11 cellular contexts compared by ENCODE assay signal in the genomic region with DNA sequence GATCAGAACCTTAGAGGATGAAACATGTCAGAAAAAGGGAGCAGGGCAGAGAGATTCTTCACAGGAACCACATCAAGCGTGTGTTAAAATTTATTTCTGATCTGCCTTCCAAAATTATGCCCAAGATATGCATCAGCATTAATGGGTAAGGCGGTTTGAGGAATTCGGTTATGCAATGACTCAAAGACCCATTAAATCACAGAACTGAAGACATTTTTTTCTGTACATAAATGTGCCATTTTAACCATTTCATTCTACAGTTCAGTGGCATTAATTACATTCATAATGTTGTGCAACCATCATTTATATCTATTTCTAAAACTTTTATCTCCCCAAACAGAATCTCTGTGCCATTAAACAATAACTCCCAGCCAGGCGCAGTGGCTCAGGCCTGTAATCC. TPM values are rescaled to one million over a fixed set of nuclear protein-coding genes. Genes with fewer than 3 reads are reported as not detected.
DNase-seq lines count a peak whose midpoint lies in the region; ATAC-seq and TF ChIP-seq lines count a peak whose summit lies in the region.
"Had no signal": no experiment of that assay in that cellular context is flagged by ENCODE, and none has a peak within 500 bp of the region (broad histone marks: within the 10 kb centered on the region; RNA-seq: fewer than 3 reads in every experiment).

No MANE protein-coding gene starts in this region.

- intact Hi-C loops in breast epithelium (cut with DNase I; ENCODE audit: low total_unique reads) = no loop called here

- no peaks in the 10 kb centered on the region for H3K36me3 ChIP-seq in breast epithelium
- no peaks in the 10 kb centered on the region for H3K36me3 ChIP-seq in osteoblast (ENCODE audit: insufficient read depth, low read length)

- peak overlapping the region; percentile 76 for H3K4me2 ChIP-seq in osteoblast (ENCODE audit: insufficient read depth, low read length)

- no peaks in the 10 kb centered on the region for H4K20me1 ChIP-seq in osteoblast (ENCODE audit: insufficient read depth, low read length)

- no peak for TF ChIP-seq POLR2A in breast epithelium (IDR thresholded peaks at IDR 0.05)

- H3K4me1 ChIP-seq in breast epithelium (peaks cover 0 to 4% of the 10 kb centered on the region in 2 donors), osteoblast (ENCODE audit: insufficient read depth, low read length) (peaks cover 13% of the 10 kb centered on the region)

- ATAC-seq in GM21825 (IDR thresholded peaks at IDR 0.05; ENCODE audit: unreplicated experiment) = no peak

- H3K27ac ChIP-seq in breast epithelium (peak overlapping the region; percentile 74 to 85), osteoblast (ENCODE audit: low read depth, low read length) (peak overlapping the region; percentile 87)

- H2AFZ ChIP-seq in osteoblast (ENCODE audit: low read length) = no peak overlapping the region

- H3K27me3 ChIP-seq in breast epithelium = no peaks in the 10 kb centered on the region
- no peaks in the 10 kb centered on the region for H3K27me3 ChIP-seq in osteoblast (ENCODE audit: insufficient read depth, low read length)

- peak; percentile 23 for DNase-seq in AG09309 (ENCODE audit: low read depth)
- DNase-seq in HCEC 1CT = peak; percentile 66
- no peak for DNase-seq in breast epithelium (ENCODE audit: low spot score in 2 of 2)
- DNase-seq in osteoblast (ENCODE audit: insufficient read length, low spot score, missing footprints) = no peak
- DNase-seq in glomerular visceral epithelial cell (ENCODE audit: extremely low spot score) = no peak
- DNase-seq in activated CD4-positive, alpha-beta T cell treated with anti-CD3 and anti-CD28 coated beads, Interleukin-2, amount 50 U/mL, for 1 hour = no peak
- DNase-seq in activated naive CD4-positive, alpha-beta T cell treated with anti-CD3 and anti-CD28 coated beads, Interleukin-2, amount 50 U/mL, for 16 hours = no peak
- DNase-seq: activated B cell treated with CpG ODN at 0.5 μM for 24 hours; activated naive CD4-positive, alpha-beta T cell; occipital lobe had no signal

- no peak overlapping the region for H3K4me3 ChIP-seq in AG09309 (ENCODE audit: control insufficient read depth, low read depth, low read length)
- H3K4me3 ChIP-seq in breast epithelium = no peak overlapping the region
- no peak overlapping the region for H3K4me3 ChIP-seq in osteoblast (ENCODE audit: insufficient read depth, low read length)

- H3K79me2 ChIP-seq in osteoblast (ENCODE audit: insufficient read depth, low read length) = peaks cover 64% of the 10 kb centered on the region

- no peaks in the 10 kb centered on the region for H3K9me3 ChIP-seq in breast epithelium
- no peaks in the 10 kb centered on the region for H3K9me3 ChIP-seq in osteoblast (ENCODE audit: low read depth, low read length)

- no peak for TF ChIP-seq CTCF in AG09309 (IDR thresholded peaks at IDR 0.05; ENCODE audit: control insufficient read depth, insufficient read depth, low read depth, low read length, missing control alignments)
- no peak for TF ChIP-seq CTCF in breast epithelium (IDR thresholded peaks at IDR 0.05)
- no peak for TF ChIP-seq CTCF in osteoblast (IDR thresholded peaks at IDR 0.05; ENCODE audit: extremely low read depth, low read depth, low read length)

RNA-seq across cellular contexts. Expression of gene CNST, which starts 43.4 kb away (rescaled TPM):
- 10 to 100 TPM; 25.9 to 30.9 (median 26.4) TPM for total RNA-seq in breast epithelium
- 21.2 and 25.7 TPM in 2 replicates for total RNA-seq in osteoblast

RNA-seq across cellular contexts. Expression of gene TFB2M, which starts 43.6 kb away (rescaled TPM):
- total RNA-seq in breast epithelium (10 to 100 TPM in 2 of 3 donors, 1 to 10 TPM in 1; 9.0 to 15.5 (median 13.4) TPM), osteoblast (18.3 and 19.5 TPM in 2 replicates)

Comparison
In these comparisons a context has a peak if more than half of its experiments do, and no peak if none do; other contexts are left out.
1. DNase-seq: peak in AG09309 (single experiment) and HCEC 1CT (single experiment); none in breast epithelium (0 of 2), osteoblast (single experiment), glomerular visceral epithelial cell (single experiment), activated CD4-positive, alpha-beta T cell treated with anti-CD3 and anti-CD28 coated beads, Interleukin-2, amount 50 U/mL, for 1 hour (single experiment) and activated naive CD4-positive, alpha-beta T cell treated with anti-CD3 and anti-CD28 coated beads, Interleukin-2, amount 50 U/mL, for 16 hours (single experiment).